In genomic region chr5:105872569-105873270, GRCh38 we compare ENCODE assay signal across 25 cellular contexts.
"Had no signal": no experiment of that assay in that cellular context is flagged by ENCODE, and none has a peak within 500 bp of the region (broad histone marks: within the 10 kb centered on the region; RNA-seq: fewer than 3 reads in every experiment).

No MANE protein-coding gene starts in this region.

- FAIRE-seq: bronchial epithelial cell had no signal

- H3K4me1 ChIP-seq: adrenal gland, esophagus squamous epithelium, heart right ventricle, left lung, psoas muscle, upper lobe of left lung had no signal

- H3K9me3 ChIP-seq: adrenal gland, esophagus squamous epithelium, psoas muscle, upper lobe of left lung had no signal

- H3K4me3 ChIP-seq: adrenal gland, esophagus squamous epithelium, heart right ventricle, left lung, lung, psoas muscle, upper lobe of left lung had no signal

- H3K36me3 ChIP-seq: adrenal gland, esophagus squamous epithelium, heart right ventricle, left lung, upper lobe of left lung had no signal

- H3K27ac Mint-ChIP-seq: activated CD4-positive, alpha-beta T cell treated with anti-CD3 and anti-CD28 coated beads, Interleukin-2, amount 10 ng/mL, durations not matched to agents 24 days and 14 days; activated CD8-positive, alpha-beta T cell treated with anti-CD3 and anti-CD28 coated beads, Interleukin-2, amount 10 ng/mL, durations not matched to agents 7 days and 5 days; activated naive CD4-positive, alpha-beta T cell treated with anti-CD3 and anti-CD28 coated beads, Interleukin-2, amount 50 U/mL, for 72 hours; endodermal cell; natural killer cell treated with Interleukin-12 subunit alpha and Interleukin-12 subunit beta and Interleukin-15 and Interleukin-18, amount 100 ng/mL, for 72 hours; stimulated activated effector memory CD8-positive, alpha-beta T cell treated with anti-CD3 and anti-CD28 coated beads, Interleukin-12 subunit alpha, Interleukin-12 subunit beta, amount 100 ng/mL, for 72 hours; T-helper 2 cell treated with Interferon-gamma antibody and Interleukin-4, amounts not matched to agents 5 μg/mL and 100 μg/mL, for 36 hours had no signal

- H3K27ac ChIP-seq: adrenal gland, esophagus squamous epithelium, heart right ventricle, left lung, psoas muscle, upper lobe of left lung, VCaP had no signal

- H3K9me3 Mint-ChIP-seq: endodermal cell had no signal

- H3K4me3 Mint-ChIP-seq: activated CD4-positive, alpha-beta T cell treated with anti-CD3 and anti-CD28 coated beads, Interleukin-2, amount 10 ng/mL, durations not matched to agents 24 days and 14 days; activated CD8-positive, alpha-beta T cell treated with anti-CD3 and anti-CD28 coated beads, Interleukin-2, amount 10 ng/mL, durations not matched to agents 7 days and 5 days; endodermal cell; natural killer cell treated with Interleukin-12 subunit alpha and Interleukin-12 subunit beta and Interleukin-15 and Interleukin-18, amount 100 ng/mL, for 72 hours; stimulated activated effector memory CD8-positive, alpha-beta T cell treated with anti-CD3 and anti-CD28 coated beads, Interleukin-12 subunit alpha, Interleukin-12 subunit beta, amount 100 ng/mL, for 72 hours; T-helper 2 cell treated with Interferon-gamma antibody and Interleukin-4, amounts not matched to agents 5 μg/mL and 100 μg/mL, for 36 hours had no signal

- H3K4me1 Mint-ChIP-seq: activated CD4-positive, alpha-beta T cell treated with anti-CD3 and anti-CD28 coated beads, Interleukin-2, amount 10 ng/mL, durations not matched to agents 24 days and 14 days; endodermal cell; stimulated activated effector memory CD8-positive, alpha-beta T cell treated with anti-CD3 and anti-CD28 coated beads, Interleukin-12 subunit alpha, Interleukin-12 subunit beta, amount 100 ng/mL, for 72 hours had no signal

- H3K36me3 Mint-ChIP-seq: activated naive CD4-positive, alpha-beta T cell treated with anti-CD3 and anti-CD28 coated beads, Interleukin-2, amount 50 U/mL, for 72 hours; natural killer cell treated with Interleukin-12 subunit alpha and Interleukin-12 subunit beta and Interleukin-15 and Interleukin-18, amount 100 ng/mL, for 72 hours; stimulated activated effector memory CD8-positive, alpha-beta T cell treated with anti-CD3 and anti-CD28 coated beads, Interleukin-12 subunit alpha, Interleukin-12 subunit beta, amount 100 ng/mL, for 72 hours had no signal

- DNase-seq: activated CD4-positive, alpha-beta T cell treated with anti-CD3 and anti-CD28 coated beads, Interleukin-2, amount 10 ng/mL, durations not matched to agents 24 days and 14 days; activated CD8-positive, alpha-beta T cell treated with anti-CD3 and anti-CD28 coated beads, Interleukin-2, amount 10 ng/mL, durations not matched to agents 7 days and 5 days; activated gamma-delta T cell treated with Interleukin-2 at 50 U/mL for 16 hours; activated T-cell treated with anti-CD3 and anti-CD28 coated beads, Interleukin-2, amount 50 U/mL, for 1 hour; adrenal gland; cerebellar nuclear complex; cortex of kidney; endodermal cell; esophagus squamous epithelium; foreskin fibroblast; heart right ventricle; left lung; psoas muscle; right cardiac atrium; stimulated activated CD4-positive, alpha-beta T cell treated with anti-CD3 and anti-CD28 coated beads, Interleukin-1b, Interleukin-23, amount 100 ng/mL, for 48 hours; upper lobe of left lung had no signal

- H3K27me3 ChIP-seq: adrenal gland, esophagus squamous epithelium, heart right ventricle, left lung, upper lobe of left lung had no signal

- H3K27me3 Mint-ChIP-seq: activated CD4-positive, alpha-beta T cell treated with anti-CD3 and anti-CD28 coated beads, Interleukin-2, amount 10 ng/mL, durations not matched to agents 24 days and 14 days; natural killer cell treated with Interleukin-12 subunit alpha and Interleukin-12 subunit beta and Interleukin-15 and Interleukin-18, amount 100 ng/mL, for 72 hours had no signal

- ATAC-seq: activated CD4-positive, CD25-positive, alpha-beta regulatory T cell treated with anti-CD3 and anti-CD28 coated beads, Interleukin-2, amount 50 U/mL, for 24 hours; activated CD8-positive, alpha-beta T cell treated with anti-CD3 and anti-CD28 coated beads, Interleukin-2, amount 10 ng/mL, durations not matched to agents 7 days and 5 days; activated naive CD4-positive, alpha-beta T cell treated with anti-CD3 and anti-CD28 coated beads, Interleukin-2, amount 50 U/mL, for 72 hours; heart right ventricle; left lung; natural killer cell treated with Interleukin-12 subunit alpha and Interleukin-12 subunit beta and Interleukin-15 and Interleukin-18, amount 100 ng/mL, for 72 hours; psoas muscle; right cardiac atrium; SK-N-SH treated with all-trans-retinoic acid at 6 μM for 48 hours; stimulated activated effector memory CD8-positive, alpha-beta T cell treated with anti-CD3 and anti-CD28 coated beads, Interleukin-12 subunit alpha, Interleukin-12 subunit beta, amount 100 ng/mL, for 72 hours had no signal
